ENCODE assay signal across 8 cellular contexts in genomic region chr4:75725942-75726538, GRCh38. TPM values are rescaled to one million over a fixed set of nuclear protein-coding genes. Genes with fewer than 3 reads are reported as not detected.
DNase-seq lines count a peak whose midpoint lies in the region; ATAC-seq, FAIRE-seq and TF ChIP-seq lines count a peak whose summit lies in the region.
"Not testable (repeated sequence)": the region's sequence is repeated elsewhere in the genome, so short reads cannot be mapped to it uniquely, and the experiment has no call there.

No MANE protein-coding gene starts in this region.

- not testable (repeated sequence) for H2AK5ac ChIP-seq in IMR-90 (ENCODE audit: low read depth, low read length)

- FAIRE-seq in astrocyte (lab: Jason Lieb, UNC); keratinocyte (lab: Jason Lieb, UNC): not testable (repeated sequence)

- not testable (repeated sequence) for H2BK20ac ChIP-seq in IMR-90 (ENCODE audit: low read depth, low read length)

- peak overlapping the region; percentile 98 to 100 (median 99) for H3K4me3 Mint-ChIP-seq in CD4-positive, CD25-positive, alpha-beta regulatory T cell
- H3K4me3 Mint-ChIP-seq in astrocyte (ENCODE audit: unreplicated experiment), result peak overlapping the region; percentile 98

- DNase-seq in CD4-positive, CD25-positive, alpha-beta regulatory T cell; IMR-90; WERI-Rb-1; astrocyte (ENCODE audit: low read depth); epithelial cell of prostate (ENCODE audit: low read depth, low spot score); keratinocyte (ENCODE audit: low read depth, low spot score): not testable (repeated sequence)

- H3K23ac ChIP-seq in IMR-90 (ENCODE audit: low read depth, low read length), result peak overlapping the region; percentile 84; the same call in 1 of the 2 replicates

- H4K91ac ChIP-seq in IMR-90 (ENCODE audit: insufficient read depth, low read depth, low read length), result not testable (repeated sequence)

- H3K4me3 ChIP-seq in CD4-positive, CD25-positive, alpha-beta regulatory T cell (ENCODE audit: low read depth, low read length), result peak overlapping the region; percentile 93
- H3K4me3 ChIP-seq in IMR-90 (ENCODE audit: insufficient read depth, low read depth, low read length), result peak overlapping the region; percentile 70
- peak overlapping the region; percentile 99; the same call in 1 of the 2 replicates for H3K4me3 ChIP-seq in WERI-Rb-1 (ENCODE audit: low read depth, low read length)
- H3K4me3 ChIP-seq in astrocyte (ENCODE audit: insufficient read depth, low read depth, low read length), result peak overlapping the region; percentile 84
- H3K4me3 ChIP-seq in keratinocyte (ENCODE audit: control insufficient read depth in 2 of 3, extremely low read depth in 1 of 3, insufficient read depth in 2 of 3, low read depth in 1 of 3, low read length in 3 of 3), result peak overlapping the region; percentile 83 to 100 (median 85)
- H3K4me3 ChIP-seq in neuron (ENCODE audit: low read length), result peak overlapping the region; percentile 77
- H3K4me3 ChIP-seq in stomach smooth muscle (ENCODE audit: low read length in 2 of 2), result peak overlapping the region; percentile 96 to 97

- BruUV-seq in IMR-90 (replicated peaks; lab: Mats Ljungman, UMichigan), result not testable (repeated sequence)

- H3K4me1 ChIP-seq in CD4-positive, CD25-positive, alpha-beta regulatory T cell (ENCODE audit: control insufficient read depth, insufficient read depth, low read length, poor library complexity, severe bottlenecking), result peaks cover 40% of the 10 kb centered on the region
- peaks cover 10% of the 10 kb centered on the region for H3K4me1 ChIP-seq in IMR-90 (ENCODE audit: control insufficient read depth, insufficient read depth, low read length)
- H3K4me1 ChIP-seq in astrocyte (ENCODE audit: insufficient read depth, low read length), result peaks cover 25% of the 10 kb centered on the region
- H3K4me1 ChIP-seq in keratinocyte (ENCODE audit: control insufficient read depth, extremely low read depth, insufficient read depth, low read length), result peaks cover 22% of the 10 kb centered on the region
- H3K4me1 ChIP-seq in neuron (ENCODE audit: insufficient read depth, low read length), result peaks cover 25% of the 10 kb centered on the region
- peaks cover 25% of the 10 kb centered on the region for H3K4me1 ChIP-seq in stomach smooth muscle (ENCODE audit: control insufficient read depth, insufficient read depth, low read length)

- not testable (repeated sequence) for ATAC-seq in CD4-positive, CD25-positive, alpha-beta regulatory T cell (ENCODE audit: low read depth in 2 of 2); IMR-90 (ENCODE audit: low read depth)

- peaks cover 32 to 73% (median 45%) of the 10 kb centered on the region in 4 donors for H3K4me1 Mint-ChIP-seq in CD4-positive, CD25-positive, alpha-beta regulatory T cell
- H3K4me1 Mint-ChIP-seq in astrocyte (ENCODE audit: low read depth, unreplicated experiment), result peaks cover 27% of the 10 kb centered on the region

- H2BK15ac ChIP-seq in IMR-90 (ENCODE audit: low read depth, low read length), result not testable (repeated sequence)

- CTCF ChIA-PET in IMR-90 (lab: Yijun Ruan, JAX), result interaction anchor here (0.6 to 0.8 kb wide), 2 partner anchors 144 to 190 kb away, joined by 3 read pairs; no protein-coding TSS in a partner anchor

- H3K79me2 ChIP-seq in astrocyte (ENCODE audit: insufficient read depth, low read length) (peaks cover 89% of the 10 kb centered on the region), keratinocyte (ENCODE audit: control insufficient read depth, insufficient read depth, low read length) (peaks cover 63% of the 10 kb centered on the region)

- POLR2A ChIA-PET in IMR-90 (lab: Charles Lee; ENCODE audit: unreplicated experiment), result not testable (repeated sequence)

- not testable (repeated sequence) for H3K27me3 Mint-ChIP-seq in CD4-positive, CD25-positive, alpha-beta regulatory T cell; astrocyte (ENCODE audit: low read depth, unreplicated experiment)

- H3K4me2 ChIP-seq in IMR-90 (ENCODE audit: low read depth, low read length) (peak overlapping the region; percentile 94), astrocyte (ENCODE audit: low read length) (peak overlapping the region; percentile 87), keratinocyte (ENCODE audit: control insufficient read depth, extremely low read depth, insufficient read depth, low read depth, low read length) (peak overlapping the region; percentile 68)

- not testable (repeated sequence) for H4K5ac ChIP-seq in IMR-90 (ENCODE audit: low read depth, low read length)

- in situ Hi-C loops in IMR-90 (cut with MboI; ENCODE audit: low sequenced_read_pairs), result not testable (repeated sequence)

- not testable (repeated sequence) for H2AFZ ChIP-seq in IMR-90 (replicated peaks; ENCODE audit: low read length, poor library complexity); astrocyte (ENCODE audit: low read depth, low read length); keratinocyte (ENCODE audit: control insufficient read depth, low read length); neuron (ENCODE audit: low read depth, low read length)

- not testable (repeated sequence) for TF ChIP-seq POLR2A in IMR-90 (IDR thresholded peaks at IDR 0.05; ENCODE audit: low read depth, low read length)

- not testable (repeated sequence) for TF ChIP-seq CTCF in IMR-90 (conservative IDR thresholded peaks at IDR 0.05; ENCODE audit: low read depth, low read length); WERI-Rb-1 (IDR thresholded peaks at IDR 0.05; ENCODE audit: low read depth, low read length); astrocyte (IDR thresholded peaks at IDR 0.05; ENCODE audit: insufficient read depth, low read depth, low read length); keratinocyte (optimal IDR thresholded peaks at IDR 0.05 in 1 of 3, IDR thresholded peaks at IDR 0.05 in 1 of 3, conservative IDR thresholded peaks at IDR 0.05 in 1 of 3; ENCODE audit: extremely low read depth in 1 of 3, insufficient read depth in 2 of 3, low read length in 3 of 3)

- H2BK120ac ChIP-seq in IMR-90 (ENCODE audit: low read depth, low read length), result not testable (repeated sequence)

- H3K79me1 ChIP-seq in IMR-90 (ENCODE audit: low read depth in 1 of 2, low read length in 2 of 2), result peaks cover 3 to 48% of the 10 kb centered on the region in 2 experiments; a peak in 2 of 4 replicates

- peak overlapping the region in 2 of 3 donors; percentile 99 for H3K27ac Mint-ChIP-seq in CD4-positive, CD25-positive, alpha-beta regulatory T cell
- H3K27ac Mint-ChIP-seq in astrocyte (ENCODE audit: unreplicated experiment), result peak overlapping the region; percentile 98

- H3K9me3 ChIP-seq in CD4-positive, CD25-positive, alpha-beta regulatory T cell (ENCODE audit: control insufficient read depth in 2 of 2, low read length in 2 of 2); IMR-90 (ENCODE audit: control insufficient read depth, insufficient read depth, low read length); WERI-Rb-1 (ENCODE audit: severe bottlenecking); astrocyte (ENCODE audit: insufficient read depth, low read depth, low read length); keratinocyte (ENCODE audit: control insufficient read depth, low read depth, low read length); neuron (ENCODE audit: low read length); stomach smooth muscle (ENCODE audit: control insufficient read depth in 2 of 2, low read length in 2 of 2): not testable (repeated sequence)

- H3K9me1 ChIP-seq in IMR-90 (ENCODE audit: insufficient read depth, low read length); keratinocyte (ENCODE audit: control insufficient read depth, extremely low read depth, insufficient read depth, low read length): not testable (repeated sequence)

- H3K36me3 ChIP-seq in CD4-positive, CD25-positive, alpha-beta regulatory T cell (ENCODE audit: control insufficient read depth, insufficient read depth, low read length); IMR-90 (ENCODE audit: control insufficient read depth, insufficient read depth, low read length); WERI-Rb-1; astrocyte (ENCODE audit: insufficient read depth, low read length); keratinocyte (ENCODE audit: control insufficient read depth in 2 of 2, extremely low read depth in 1 of 2, insufficient read depth in 2 of 2, low read length in 2 of 2); neuron (ENCODE audit: insufficient read depth, low read length); stomach smooth muscle (ENCODE audit: control insufficient read depth in 2 of 2, insufficient read depth in 2 of 2, low read length in 2 of 2): not testable (repeated sequence)

- 0 out of 4 replicates have a peak overlapping the region, but pooled peaks of 1 of the 2 experiments have one; percentile 49 for H4K8ac ChIP-seq in IMR-90 (ENCODE audit: low read depth in 2 of 2, low read length in 2 of 2)

- TF ChIP-seq RAD21 in IMR-90 (IDR thresholded peaks at IDR 0.05; ENCODE audit: low read length), result not testable (repeated sequence)

- H2BK5ac ChIP-seq in IMR-90 (ENCODE audit: low read depth, low read length, poor library complexity, severe bottlenecking), result peak overlapping the region; percentile 27

- H3K9ac ChIP-seq in IMR-90 (ENCODE audit: low read depth, low read length) (peak overlapping the region; percentile 93; the same call in 1 of the 2 replicates), astrocyte (ENCODE audit: low read length) (peak overlapping the region; percentile 100), keratinocyte (ENCODE audit: control insufficient read depth, extremely low read depth, insufficient read depth, low read length) (peak overlapping the region; percentile 95), stomach smooth muscle (ENCODE audit: low read length in 2 of 2) (peak overlapping the region; percentile 97)

- H4K20me1 ChIP-seq in IMR-90 (ENCODE audit: insufficient read depth, low read length), result peaks cover 27% of the 10 kb centered on the region; the same call in 1 of the 2 replicates
- H4K20me1 ChIP-seq in astrocyte (ENCODE audit: insufficient read depth, low read length), result peaks cover 41% of the 10 kb centered on the region
- H4K20me1 ChIP-seq in keratinocyte (ENCODE audit: control insufficient read depth, extremely low read depth, insufficient read depth, low read length), result not testable (repeated sequence)

- not testable (repeated sequence) for H3K36me3 Mint-ChIP-seq in CD4-positive, CD25-positive, alpha-beta regulatory T cell; astrocyte (ENCODE audit: low read depth, unreplicated experiment)

- peak overlapping the region; percentile 5; the same call in 1 of the 2 replicates for H3K4ac ChIP-seq in IMR-90 (ENCODE audit: low read depth, low read length)

- intact Hi-C loops in IMR-90 (cut with micrococcal nuclease), result loop anchor here (2.0 kb wide), 1 partner anchor 123 kb away; no protein-coding TSS in a partner anchor

- H3K18ac ChIP-seq in IMR-90 (ENCODE audit: low read depth, low read length), result not testable (repeated sequence)

- H3K27ac ChIP-seq in CD4-positive, CD25-positive, alpha-beta regulatory T cell (ENCODE audit: insufficient read depth, low read length, poor library complexity, severe bottlenecking); IMR-90 (ENCODE audit: insufficient read depth, low read length); WERI-Rb-1; astrocyte (ENCODE audit: low read depth, low read length); keratinocyte (ENCODE audit: control insufficient read depth, insufficient read depth, low read length): not testable (repeated sequence)
- peak overlapping the region; percentile 84 for H3K27ac ChIP-seq in epithelial cell of prostate
- H3K27ac ChIP-seq in stomach smooth muscle (ENCODE audit: low read length), result peak overlapping the region; percentile 7

- not testable (repeated sequence) for H3K9me3 Mint-ChIP-seq in CD4-positive, CD25-positive, alpha-beta regulatory T cell; astrocyte (ENCODE audit: unreplicated experiment)

- H3K27me3 ChIP-seq in CD4-positive, CD25-positive, alpha-beta regulatory T cell (ENCODE audit: control insufficient read depth, insufficient read depth, low read length); IMR-90 (ENCODE audit: control insufficient read depth, insufficient read depth, low read length); WERI-Rb-1 (ENCODE audit: insufficient read depth, low read depth, severe bottlenecking); astrocyte (ENCODE audit: insufficient read depth, low read length); keratinocyte (ENCODE audit: control insufficient read depth, extremely low read depth, insufficient read depth, low read length); neuron (ENCODE audit: insufficient read depth, low read length); stomach smooth muscle (ENCODE audit: control insufficient read depth in 1 of 2, insufficient read depth in 2 of 2, low read length in 2 of 2): not testable (repeated sequence)

- peak overlapping the region; percentile 59 for H3K14ac ChIP-seq in IMR-90 (replicated peaks; ENCODE audit: low read depth, low read length)

- not testable (repeated sequence) for H3K56ac ChIP-seq in IMR-90 (ENCODE audit: extremely low read depth, insufficient read depth, low read length)

- H2AK9ac ChIP-seq in IMR-90 (replicated peaks; ENCODE audit: low read depth, low read length, poor library complexity), result not testable (repeated sequence)

- dilution Hi-C loops in IMR-90 (cut with HindIII; ENCODE audit: low sequenced_read_pairs, unreplicated experiment); keratinocyte (cut with MboI; ENCODE audit: extremely low pct_ligation_motif_present, low sequenced_read_pairs): not testable (repeated sequence)

- WGBS in IMR-90 (ENCODE audit: extremely low coverage in 2 of 2, insufficient read length in 1 of 2), 2 experiments, result 100% methylated on average over 1 of the region's 20 CpGs; no CpG with 5 or more reads in 1 of the 2 experiments

RNA-seq across cellular contexts. Expression of gene USO1, which starts 1.7 kb away (rescaled TPM):
- total RNA-seq in CD4-positive, CD25-positive, alpha-beta regulatory T cell, result 23.8 TPM
- polyA plus RNA-seq in CD4-positive, CD25-positive, alpha-beta regulatory T cell, result 10 to 100 TPM; 23.4 to 29.5 (median 26.2) TPM
- total RNA-seq in IMR-90 (2012; rRNA removed), result 121 and 181 TPM in 2 replicates
- 48.1 and 63.7 TPM in 2 replicates for polyA plus RNA-seq in IMR-90 (2012; rRNA removed)
- polyA plus RNA-seq in IMR-90 (2012; cell fraction: cytosol; rRNA removed), result 9.8 and 15.2 TPM in 2 replicates
- 4.2 and 49.2 TPM in 2 replicates for polyA plus RNA-seq in IMR-90 (2012; cell fraction: nucleus; rRNA removed; ENCODE audit: low replicate concordance)
- total RNA-seq in astrocyte, result 104 and 105 TPM in 2 replicates
- 47.8 to 75.4 TPM (median 54.2 TPM) in 3 replicates for polyA plus RNA-seq in keratinocyte
- 39.1 TPM for polyA plus RNA-seq in keratinocyte (2011; ENCODE audit: low read depth)
- 28.7 and 59.2 TPM in 2 replicates for polyA plus RNA-seq in keratinocyte (2011; cell fraction: cytosol; rRNA removed)
- polyA plus RNA-seq in keratinocyte (2011; cell fraction: nucleus; rRNA removed), result 61.2 and 84.8 TPM in 2 replicates
- polyA plus RNA-seq in keratinocyte (2012; ENCODE audit: low replicate concordance), result 31.9 and 45.9 TPM in 2 replicates
- polyA minus RNA-seq in keratinocyte, result 15.2 to 48.5 TPM (median 33.1 TPM) in 3 replicates
- polyA minus RNA-seq in keratinocyte (2011; cell fraction: cytosol; rRNA and poly(A)+ RNA removed), result 30.9 TPM
- polyA minus RNA-seq in keratinocyte (2011; cell fraction: nucleus; rRNA and poly(A)+ RNA removed), result 38.6 and 75.3 TPM in 2 replicates

RNA-seq across cellular contexts. Expression of gene G3BP2, which starts 52.8 kb away (rescaled TPM):
- total RNA-seq in CD4-positive, CD25-positive, alpha-beta regulatory T cell, result 300 TPM
- 100 to 1,000 TPM; 101 to 126 (median 112) TPM for polyA plus RNA-seq in CD4-positive, CD25-positive, alpha-beta regulatory T cell
- total RNA-seq in IMR-90 (2012; rRNA removed) (183 and 306 TPM in 2 replicates), astrocyte (281 and 285 TPM in 2 replicates)
- polyA plus RNA-seq in IMR-90 (2012; rRNA removed) (63.3 and 80.5 TPM in 2 replicates), keratinocyte (85.9 to 137 TPM (median 107 TPM) in 3 replicates)
- polyA plus RNA-seq in IMR-90 (2012; cell fraction: cytosol; rRNA removed), result 38.6 and 103 TPM in 2 replicates
- polyA plus RNA-seq in IMR-90 (2012; cell fraction: nucleus; rRNA removed; ENCODE audit: low replicate concordance), result 11.8 and 39.2 TPM in 2 replicates
- polyA plus RNA-seq in keratinocyte (2011; ENCODE audit: low read depth), result 339 TPM
- polyA plus RNA-seq in keratinocyte (2011; cell fraction: cytosol; rRNA removed), result 73.9 and 130 TPM in 2 replicates
- 98.1 and 125 TPM in 2 replicates for polyA plus RNA-seq in keratinocyte (2011; cell fraction: nucleus; rRNA removed)
- 61.7 and 118 TPM in 2 replicates for polyA plus RNA-seq in keratinocyte (2012; ENCODE audit: low replicate concordance)
- polyA minus RNA-seq in keratinocyte, result 18.9 to 137 TPM (median 73.9 TPM) in 3 replicates
- polyA minus RNA-seq in keratinocyte (2011; cell fraction: cytosol; rRNA and poly(A)+ RNA removed), result 83.8 TPM
- polyA minus RNA-seq in keratinocyte (2011; cell fraction: nucleus; rRNA and poly(A)+ RNA removed), result 64.8 and 126 TPM in 2 replicates
